Comparison of ENCODE assay signal across 1 cellular context in genomic region chr10:98295907-98296306, GRCh38.
TF ChIP-seq lines count a peak whose summit lies in the region.

No MANE protein-coding gene starts in this region.

TF ChIP-seq in GM23338, 12 proteins besides CTCF, POLR2A, EP300 and RAD21 (continued from another document):
- TF ChIP-seq REST (IDR thresholded peaks at IDR 0.05; ENCODE audit: unreplicated experiment) (no peak), STAT1 (IDR thresholded peaks at IDR 0.05; ENCODE audit: unreplicated experiment) (no peak), NANOG (IDR thresholded peaks at IDR 0.05; ENCODE audit: borderline replicate concordance) (no peak), POLR2AphosphoS5 (IDR thresholded peaks at IDR 0.05; ENCODE audit: low read depth) (no peak)
TF ChIP-seq in GM23338: peak in this region for 0.
